In the genomic region with DNA sequence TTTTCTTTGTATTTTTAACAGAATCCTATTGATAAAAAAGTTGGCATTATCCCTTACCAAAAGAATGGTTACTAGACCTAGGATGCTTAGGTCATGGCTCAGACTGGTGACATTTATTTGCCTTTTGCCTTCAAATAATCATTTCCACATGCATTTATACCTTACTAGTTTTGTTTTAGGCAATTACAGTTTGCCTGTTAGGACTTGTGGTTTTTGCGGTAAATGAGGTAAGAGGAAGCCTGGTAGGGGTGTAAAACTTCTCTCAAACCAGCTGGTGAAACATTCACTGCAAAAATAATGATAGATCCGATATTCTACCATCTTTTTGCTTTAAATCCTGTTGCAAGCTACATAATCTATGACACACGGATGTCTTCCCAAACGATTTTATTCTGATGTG, we compare ENCODE assay signal across 10 cellular contexts. TPM values are rescaled to one million over a fixed set of nuclear protein-coding genes. Genes with fewer than 3 reads are reported as not detected.
DNase-seq lines count a peak whose midpoint lies in the region; ATAC-seq and TF ChIP-seq lines count a peak whose summit lies in the region.
"Had no signal": no experiment of that assay in that cellular context is flagged by ENCODE, and none has a peak within 500 bp of the region (broad histone marks: within the 10 kb centered on the region; RNA-seq: fewer than 3 reads in every experiment).

No MANE protein-coding gene starts in this region.

- peak overlapping the region; percentile 19 for H3K4me3 Mint-ChIP-seq in activated naive CD4-positive, alpha-beta T cell treated with anti-CD3 and anti-CD28 coated beads, Interleukin-2, amount 10 ng/mL, durations not matched to agents 7 days and 5 days
- H3K4me3 Mint-ChIP-seq: nephron had no signal

- H3K36me3 ChIP-seq in OCI-LY7 (ENCODE audit: insufficient read depth, low read length) (peaks cover 38% of the 10 kb centered on the region), mammary epithelial cell (ENCODE audit: insufficient read depth, low read length) (no peaks in the 10 kb centered on the region), thymus (ENCODE audit: control insufficient read depth, insufficient read depth) (no peaks in the 10 kb centered on the region)

- DNase-seq in activated naive CD4-positive, alpha-beta T cell treated with anti-CD3 and anti-CD28 coated beads, Interleukin-2, amount 10 ng/mL, durations not matched to agents 7 days and 5 days, result no peak
- no peak for DNase-seq in activated naive CD4-positive, alpha-beta T cell (lab: John Stamatoyannopoulos, UW)
- DNase-seq in OCI-LY7 (ENCODE audit: low spot score), result peak; percentile 75
- peak; percentile 64 for DNase-seq in mammary epithelial cell
- no peak for DNase-seq in activated gamma-delta T cell (lab: John Stamatoyannopoulos, UW)
- DNase-seq: C1 segment of cervical spinal cord had no signal

- H4K20me1 ChIP-seq in OCI-LY7 (ENCODE audit: insufficient read depth, low read length) (no peaks in the 10 kb centered on the region), mammary epithelial cell (ENCODE audit: insufficient read depth, low read length) (no peaks in the 10 kb centered on the region)

- in situ Hi-C loops in mammary epithelial cell (cut with MboI; ENCODE audit: low sequenced_read_pairs in 2 of 2), result no loop called here

- H3K36me3 Mint-ChIP-seq in activated naive CD4-positive, alpha-beta T cell treated with anti-CD3 and anti-CD28 coated beads, Interleukin-2, amount 10 ng/mL, durations not matched to agents 7 days and 5 days, result peaks cover 18% of the 10 kb centered on the region

- CTCF ChIA-PET in activated naive CD4-positive, alpha-beta T cell treated with anti-CD3 and anti-CD28 coated beads, Interleukin-2, amount 10 ng/mL, durations not matched to agents 7 days and 5 days (lab: Charles Lee), result interaction anchor here (1.1 kb wide), 1 partner anchor 92 kb away, joined by 3 read pairs; no protein-coding TSS in a partner anchor
- CTCF ChIA-PET in OCI-LY7 (lab: Charles Lee; ENCODE audit: unreplicated experiment), result interaction anchor here (1.4 kb wide), 1 partner anchor 93 kb away, joined by 3 read pairs; no protein-coding TSS in a partner anchor
- CTCF ChIA-PET in mammary epithelial cell (lab: Charles Lee; ENCODE audit: low non-redundant PET), result no interaction called here

- H3K4me2 ChIP-seq in OCI-LY7 (ENCODE audit: low read length), result peak overlapping the region; percentile 89
- peak overlapping the region; percentile 83 for H3K4me2 ChIP-seq in mammary epithelial cell (ENCODE audit: insufficient read depth, low read depth, low read length)

- dilution Hi-C loops in mammary epithelial cell (cut with HindIII; ENCODE audit: low sequenced_read_pairs), result no loop called here

- H3K79me2 ChIP-seq in OCI-LY7 (ENCODE audit: insufficient read depth, low read depth, low read length) (peaks cover 64% of the 10 kb centered on the region), mammary epithelial cell (ENCODE audit: insufficient read depth, low read length) (peaks cover 54% of the 10 kb centered on the region)

- no peak for TF ChIP-seq POLR2A in GM18505 (IDR thresholded peaks at IDR 0.05; ENCODE audit: borderline replicate concordance, extremely low read depth, insufficient read depth, insufficient read length)

- H3K27ac Mint-ChIP-seq in activated naive CD4-positive, alpha-beta T cell treated with anti-CD3 and anti-CD28 coated beads, Interleukin-2, amount 10 ng/mL, durations not matched to agents 7 days and 5 days, result peak overlapping the region; percentile 77

- 2% methylated on average over 4 of the region's 4 CpGs for WGBS in mammary epithelial cell (ENCODE audit: low coverage, missing lambda C conversion rate)
- WGBS in thymus, result 3% methylated on average over 4 of the region's 4 CpGs

- peaks cover 48% of the 10 kb centered on the region for H3K4me1 Mint-ChIP-seq in activated naive CD4-positive, alpha-beta T cell treated with anti-CD3 and anti-CD28 coated beads, Interleukin-2, amount 10 ng/mL, durations not matched to agents 7 days and 5 days

- H3K27ac ChIP-seq in OCI-LY7 (ENCODE audit: low read depth, low read length, poor library complexity, severe bottlenecking) (peak overlapping the region; percentile 88), mammary epithelial cell (ENCODE audit: insufficient read depth, low read depth, low read length) (peak overlapping the region; percentile 85), thymus (ENCODE audit: low read depth) (no peak overlapping the region)

- POLR2A ChIA-PET in OCI-LY7 (lab: Charles Lee), result interaction anchor here (1.0 to 1.4 kb wide), 4 partner anchors 9 to 170 kb away, joined by 3 to 9 read pairs (median 4); no protein-coding TSS in a partner anchor

- H3K4me3 ChIP-seq in OCI-LY7 (ENCODE audit: low read depth, low read length, poor library complexity, severe bottlenecking) (peak overlapping the region; percentile 56), mammary epithelial cell (replicated peaks in 1 of 3; ENCODE audit: insufficient read depth in 1 of 3, low read depth in 2 of 3, low read length in 3 of 3) (peak overlapping the region; percentile 18 to 28 (median 22)), thymus (ENCODE audit: low read length) (peak overlapping the region; percentile 11)

- ATAC-seq in HG02981 (IDR thresholded peaks at IDR 0.05; ENCODE audit: unreplicated experiment) (no peak), GM18505 (IDR thresholded peaks at IDR 0.05; ENCODE audit: unreplicated experiment) (no peak)

- no TSS peak for BruUV-seq in OCI-LY7 (replicated peaks; lab: Mats Ljungman, UMichigan)
- BruUV-seq in mammary epithelial cell (replicated peaks; lab: Mats Ljungman, UMichigan), result no TSS peak

- H2AFZ ChIP-seq in OCI-LY7 (ENCODE audit: low read length) (no peak overlapping the region), mammary epithelial cell (ENCODE audit: low read depth, low read length) (no peak overlapping the region)

- H3K9me2 ChIP-seq in OCI-LY7 (ENCODE audit: insufficient read depth, low read length), result no peaks in the 10 kb centered on the region

- H3K4me1 ChIP-seq in OCI-LY7 (ENCODE audit: insufficient read depth, low read length, poor library complexity, severe bottlenecking) (peaks cover 66% of the 10 kb centered on the region), mammary epithelial cell (ENCODE audit: insufficient read depth, low read length) (peaks cover 35% of the 10 kb centered on the region), thymus (ENCODE audit: control insufficient read depth, insufficient read depth, low read length) (peaks cover 7% of the 10 kb centered on the region)

- H3K9ac ChIP-seq in mammary epithelial cell (ENCODE audit: insufficient read depth, low read length), result peak overlapping the region; percentile 50

- H3K27me3 ChIP-seq in mammary epithelial cell (ENCODE audit: insufficient read depth, low read length), result no peaks in the 10 kb centered on the region
- no peaks in the 10 kb centered on the region for H3K27me3 ChIP-seq in thymus (ENCODE audit: control insufficient read depth, insufficient read depth)

- no peaks in the 10 kb centered on the region for H3K9me3 ChIP-seq in OCI-LY7 (ENCODE audit: low read length)
- H3K9me3 ChIP-seq in mammary epithelial cell (replicated peaks; ENCODE audit: insufficient read depth, low read length), result no peaks in the 10 kb centered on the region
- H3K9me3 ChIP-seq in thymus (ENCODE audit: control insufficient read depth), result no peaks in the 10 kb centered on the region

- TF ChIP-seq CTCF in OCI-LY7 (conservative IDR thresholded peaks at IDR 0.05; ENCODE audit: low read length) (no peak), mammary epithelial cell (conservative IDR thresholded peaks at IDR 0.05 in 1 of 2, IDR thresholded peaks at IDR 0.05 in 1 of 2; ENCODE audit: extremely low read depth in 1 of 2, insufficient read depth in 1 of 2, low read depth in 1 of 2, low read length in 2 of 2) (no peak)

- intact Hi-C loops in OCI-LY7 (cut with micrococcal nuclease; ENCODE audit: unreplicated experiment), result loop anchor here (5.0 kb wide), 2 partner anchors 90 to 155 kb away; no protein-coding TSS in a partner anchor
- intact Hi-C loops in mammary epithelial cell (cut with micrococcal nuclease), result no loop called here

- no peaks in the 10 kb centered on the region for H3K27me3 Mint-ChIP-seq in activated naive CD4-positive, alpha-beta T cell treated with anti-CD3 and anti-CD28 coated beads, Interleukin-2, amount 10 ng/mL, durations not matched to agents 7 days and 5 days

- H3K9me3 Mint-ChIP-seq in activated naive CD4-positive, alpha-beta T cell treated with anti-CD3 and anti-CD28 coated beads, Interleukin-2, amount 10 ng/mL, durations not matched to agents 7 days and 5 days, result no peaks in the 10 kb centered on the region

RNA-seq across cellular contexts. Expression of gene LAMP2, which starts 12.1 kb away (rescaled TPM):
- 12.2 and 17.9 TPM in 2 replicates for total RNA-seq in OCI-LY7 (2014; rRNA removed; shearing (Covaris generic))
- 39.6 and 45.2 TPM in 2 replicates for total RNA-seq in OCI-LY7 (2022)
- 100 to 1,000 TPM; 146 to 475 TPM for total RNA-seq in mammary epithelial cell
- polyA plus RNA-seq in mammary epithelial cell, result 149 TPM
- 90.1 TPM for polyA minus RNA-seq in mammary epithelial cell
- polyA plus RNA-seq in thymus, result 59.9 TPM

Comparison
In these comparisons a context has a peak if more than half of its experiments do, and no peak if none do; other contexts are left out.
1. DNase-seq: peak in OCI-LY7 (single experiment) and mammary epithelial cell (single experiment); none in activated naive CD4-positive, alpha-beta T cell treated with anti-CD3 and anti-CD28 coated beads, Interleukin-2, amount 10 ng/mL, durations not matched to agents 7 days and 5 days (single experiment), activated naive CD4-positive, alpha-beta T cell (0 of 4) and activated gamma-delta T cell (single experiment).
2. Peak in every context shown above with its lines, with median percentiles within 50 percentile points of each other: H3K4me3 ChIP-seq.